In the genomic region with DNA sequence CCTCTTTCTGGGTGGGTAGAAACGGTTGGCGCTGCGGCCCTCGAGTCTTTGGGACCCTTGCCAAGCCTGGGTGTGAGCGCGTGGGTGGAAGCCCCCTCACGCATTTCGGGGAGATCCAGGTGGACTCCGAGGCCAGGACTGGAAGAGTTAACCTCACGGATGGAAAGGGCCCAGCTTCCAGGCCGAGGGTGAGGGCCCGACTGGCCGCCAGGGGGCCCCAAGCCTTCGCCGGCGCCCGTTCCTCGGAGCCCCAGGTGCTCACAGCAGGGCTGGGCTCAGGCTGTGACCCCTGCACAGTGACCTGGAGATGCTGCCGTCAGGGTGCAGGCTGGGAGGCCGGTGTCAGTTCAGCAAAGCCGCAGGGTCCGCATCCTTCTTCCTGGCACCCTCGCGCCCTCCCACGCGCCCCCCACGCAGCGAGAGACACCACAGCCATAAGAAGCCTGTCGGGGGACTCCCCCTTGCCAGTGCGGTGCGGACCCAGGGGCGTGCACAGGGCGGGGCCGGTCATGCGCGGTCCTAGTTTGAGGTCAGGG, we compare ENCODE assay signal across 7 cellular contexts. TPM values are rescaled to one million over a fixed set of nuclear protein-coding genes. Genes with fewer than 3 reads are reported as not detected.
DNase-seq lines count a peak whose midpoint lies in the region; ATAC-seq and TF ChIP-seq lines count a peak whose summit lies in the region.

No MANE protein-coding gene starts in this region.

- H3K4me1 Mint-ChIP-seq in endothelial cell (ENCODE audit: unreplicated experiment), result peaks cover 17% of the 10 kb centered on the region

- peak; percentile 34 for DNase-seq in NCI-H2196 treated with DMSO at 0.1 percent for 48 hours (lab: John Stamatoyannopoulos, UW; ENCODE audit: unreplicated experiment)
- peak; percentile 71 for DNase-seq in activated CD8-positive, alpha-beta memory T cell treated with anti-CD3 and anti-CD28 coated beads, Interleukin-2, amount 50 U/mL, for 1 hour (ENCODE audit: extremely low read depth)
- DNase-seq in endothelial cell (ENCODE audit: low spot score), result peak; percentile 87
- DNase-seq in midbrain (lab: John Stamatoyannopoulos, UW), result peak; percentile 81
- peak; percentile 72 to 77 for DNase-seq in stimulated activated CD8-positive, alpha-beta memory T cell treated with anti-CD3 and anti-CD28 coated beads, Interleukin-2, amount 100 ng/mL, for 48 hours (ENCODE audit: low read depth in 2 of 2)

- no peak overlapping the region for H3K27ac Mint-ChIP-seq in endothelial cell (ENCODE audit: unreplicated experiment)

- H3K4me3 Mint-ChIP-seq in endothelial cell (ENCODE audit: unreplicated experiment), result peak overlapping the region; percentile 78

- no peaks in the 10 kb centered on the region for H3K36me3 Mint-ChIP-seq in endothelial cell (ENCODE audit: low read depth, unreplicated experiment)

- peak; percentile 83 for TF ChIP-seq CTCF in endothelial cell (IDR thresholded peaks at IDR 0.05; ENCODE audit: unreplicated experiment)

- ATAC-seq in GM18498 (IDR thresholded peaks at IDR 0.05; ENCODE audit: unreplicated experiment), result peak; percentile 83
- peak; percentile 85 for ATAC-seq in HG02885 (IDR thresholded peaks at IDR 0.05; ENCODE audit: poor library complexity, unreplicated experiment)

- H3K9me3 Mint-ChIP-seq in endothelial cell (ENCODE audit: unreplicated experiment), result no peaks in the 10 kb centered on the region

- H3K27me3 Mint-ChIP-seq in endothelial cell (ENCODE audit: unreplicated experiment), result peaks cover 11% of the 10 kb centered on the region

RNA-seq across cellular contexts. Expression of a gene that starts 34.2 kb away (rescaled TPM):
- total RNA-seq in endothelial cell (ENCODE audit: unreplicated experiment), result 321 TPM

RNA-seq across cellular contexts. Expression of a gene that starts 57.8 kb away (rescaled TPM):
- 0.54 TPM for total RNA-seq in endothelial cell (ENCODE audit: unreplicated experiment)

Comparison
In these comparisons a context has a peak if more than half of its experiments do, and no peak if none do; other contexts are left out.
1. Peak in every context shown above with its lines: DNase-seq and ATAC-seq.
2. DNase-seq: peak in every context shown above with its lines; median percentile 87 in endothelial cell; 81 in midbrain; 74 in stimulated activated CD8-positive, alpha-beta memory T cell treated with anti-CD3 and anti-CD28 coated beads, Interleukin-2, amount 100 ng/mL, for 48 hours; 71 in activated CD8-positive, alpha-beta memory T cell treated with anti-CD3 and anti-CD28 coated beads, Interleukin-2, amount 50 U/mL, for 1 hour; 34 in NCI-H2196 treated with DMSO at 0.1 percent for 48 hours.